ENCODE assay signal across 13 cellular contexts in genomic region chr3:82229397-82229796, GRCh38.
A peak's percentile ranks its signal among the peaks of the same experiment; 100 is the strongest.
DNase-seq lines count a peak whose midpoint lies in the region; ATAC-seq lines count a peak whose summit lies in the region.
"Had no signal": no experiment of that assay in that cellular context is flagged by ENCODE, and none has a peak within 500 bp of the region (broad histone marks: within the 10 kb centered on the region; RNA-seq: fewer than 3 reads in every experiment).

No MANE protein-coding gene starts in this region.

- H3K4me3 Mint-ChIP-seq in activated naive CD4-positive, alpha-beta T cell treated with anti-CD3 and anti-CD28 coated beads for 36 hours, result peak overlapping the region; percentile 0
- H3K4me3 Mint-ChIP-seq: HFFc6 had no signal

- ATAC-seq in HG02610 (IDR thresholded peaks at IDR 0.05; ENCODE audit: unreplicated experiment) (peak; percentile 83), HG03460 (IDR thresholded peaks at IDR 0.05; ENCODE audit: unreplicated experiment) (peak; percentile 92), GM21619 (IDR thresholded peaks at IDR 0.05; ENCODE audit: unreplicated experiment) (no peak)
- peak; percentile 72 for ATAC-seq in stimulated activated naive CD8-positive, alpha-beta T cell treated with anti-CD3 and anti-CD28 coated beads, Interleukin-15, Interleukin-2, amounts not matched to agents 100 U/mL and 50 U/mL, for 24 hours
- ATAC-seq: gastroesophageal sphincter, left ventricle myocardium superior, psoas muscle had no signal

- H3K27me3 Mint-ChIP-seq in activated naive CD4-positive, alpha-beta T cell treated with anti-CD3 and anti-CD28 coated beads for 36 hours (ENCODE audit: low read depth), result no peaks in the 10 kb centered on the region

- CTCF ChIA-PET in activated naive CD4-positive, alpha-beta T cell treated with anti-CD3 and anti-CD28 coated beads for 36 hours (lab: Charles Lee), result no interaction called here

- H3K9me3 Mint-ChIP-seq in activated naive CD4-positive, alpha-beta T cell treated with anti-CD3 and anti-CD28 coated beads for 36 hours, result peaks cover 3% of the 10 kb centered on the region

- peaks cover 10% of the 10 kb centered on the region for H3K4me1 Mint-ChIP-seq in activated naive CD4-positive, alpha-beta T cell treated with anti-CD3 and anti-CD28 coated beads for 36 hours (ENCODE audit: low read depth)

- no peaks in the 10 kb centered on the region for H3K36me3 Mint-ChIP-seq in activated naive CD4-positive, alpha-beta T cell treated with anti-CD3 and anti-CD28 coated beads for 36 hours (ENCODE audit: low read depth)

- DNase-seq in activated naive CD4-positive, alpha-beta T cell treated with anti-CD3 and anti-CD28 coated beads for 36 hours, result peak; percentile 4
- no peak for DNase-seq in activated naive CD4-positive, alpha-beta T cell treated with anti-CD3 and anti-CD28 coated beads, Interleukin-2, amount 50 U/mL, for 16 hours
- DNase-seq in stimulated activated naive CD8-positive, alpha-beta T cell treated with anti-CD3 and anti-CD28 coated beads, Interleukin-15, Interleukin-2, amounts not matched to agents 100 U/mL and 50 U/mL, for 24 hours, result no peak
- no peak for DNase-seq in T1000 (lab: John Stamatoyannopoulos, UW)
- no peak for DNase-seq in stimulated activated CD4-positive, alpha-beta T cell treated with anti-CD3 and anti-CD28 coated beads, Interleukin-4, amount 100 ng/mL, for 4 hours
- DNase-seq: cortex of kidney, HFFc6, left ventricle myocardium superior, psoas muscle had no signal

- H3K27ac Mint-ChIP-seq in activated naive CD4-positive, alpha-beta T cell treated with anti-CD3 and anti-CD28 coated beads for 36 hours, result peak overlapping the region; percentile 1
- H3K27ac Mint-ChIP-seq: HFFc6 had no signal

- intact Hi-C loops in activated naive CD4-positive, alpha-beta T cell treated with anti-CD3 and anti-CD28 coated beads for 36 hours (cut with micrococcal nuclease), result no loop called here
